ENCODE assay signal across 8 cellular contexts in the genomic region with DNA sequence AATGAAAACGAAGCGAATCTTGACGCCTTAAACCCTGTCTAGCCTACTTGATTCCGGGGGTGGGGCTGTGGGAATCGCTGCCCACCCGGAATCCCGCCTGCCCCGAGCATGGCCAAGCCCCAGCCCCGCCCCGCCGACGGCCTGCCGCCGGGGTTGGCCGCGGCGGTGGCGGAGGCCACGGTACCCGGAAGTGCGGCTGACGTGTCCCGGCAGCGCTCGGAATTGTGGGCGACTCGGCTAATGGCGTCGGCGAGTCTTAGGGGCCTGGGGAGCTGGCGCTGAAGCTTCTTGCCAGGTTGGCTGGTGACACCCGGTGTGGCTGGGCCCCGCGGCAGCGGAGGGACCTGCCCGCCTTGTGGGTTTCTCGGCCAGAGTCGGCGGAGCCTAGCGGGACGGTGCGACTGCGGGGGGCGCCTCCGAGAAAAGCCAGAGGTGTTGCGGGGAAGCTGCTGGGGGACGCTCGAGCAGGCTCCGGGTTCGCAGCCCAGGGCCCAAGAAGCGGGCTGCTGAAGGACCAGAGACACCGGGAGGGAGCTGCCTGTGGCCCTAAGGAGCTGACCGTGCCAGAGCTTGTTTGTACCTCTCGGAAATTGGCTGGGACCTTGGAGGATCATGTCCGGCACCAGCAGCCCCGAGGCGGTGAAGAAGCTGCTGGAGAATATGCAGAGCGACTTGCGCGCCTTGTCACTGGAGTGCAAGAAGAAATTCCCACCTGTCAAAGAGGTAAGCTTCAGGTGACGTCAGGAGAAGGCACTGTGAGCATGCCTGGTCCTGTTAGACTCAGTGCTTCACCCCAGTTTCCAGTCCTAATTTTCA. TPM values are rescaled to one million over a fixed set of nuclear protein-coding genes. Genes with fewer than 3 reads are reported as not detected.
DNase-seq lines count a peak whose midpoint lies in the region; ATAC-seq and TF ChIP-seq lines count a peak whose summit lies in the region.

A gene with protein sequence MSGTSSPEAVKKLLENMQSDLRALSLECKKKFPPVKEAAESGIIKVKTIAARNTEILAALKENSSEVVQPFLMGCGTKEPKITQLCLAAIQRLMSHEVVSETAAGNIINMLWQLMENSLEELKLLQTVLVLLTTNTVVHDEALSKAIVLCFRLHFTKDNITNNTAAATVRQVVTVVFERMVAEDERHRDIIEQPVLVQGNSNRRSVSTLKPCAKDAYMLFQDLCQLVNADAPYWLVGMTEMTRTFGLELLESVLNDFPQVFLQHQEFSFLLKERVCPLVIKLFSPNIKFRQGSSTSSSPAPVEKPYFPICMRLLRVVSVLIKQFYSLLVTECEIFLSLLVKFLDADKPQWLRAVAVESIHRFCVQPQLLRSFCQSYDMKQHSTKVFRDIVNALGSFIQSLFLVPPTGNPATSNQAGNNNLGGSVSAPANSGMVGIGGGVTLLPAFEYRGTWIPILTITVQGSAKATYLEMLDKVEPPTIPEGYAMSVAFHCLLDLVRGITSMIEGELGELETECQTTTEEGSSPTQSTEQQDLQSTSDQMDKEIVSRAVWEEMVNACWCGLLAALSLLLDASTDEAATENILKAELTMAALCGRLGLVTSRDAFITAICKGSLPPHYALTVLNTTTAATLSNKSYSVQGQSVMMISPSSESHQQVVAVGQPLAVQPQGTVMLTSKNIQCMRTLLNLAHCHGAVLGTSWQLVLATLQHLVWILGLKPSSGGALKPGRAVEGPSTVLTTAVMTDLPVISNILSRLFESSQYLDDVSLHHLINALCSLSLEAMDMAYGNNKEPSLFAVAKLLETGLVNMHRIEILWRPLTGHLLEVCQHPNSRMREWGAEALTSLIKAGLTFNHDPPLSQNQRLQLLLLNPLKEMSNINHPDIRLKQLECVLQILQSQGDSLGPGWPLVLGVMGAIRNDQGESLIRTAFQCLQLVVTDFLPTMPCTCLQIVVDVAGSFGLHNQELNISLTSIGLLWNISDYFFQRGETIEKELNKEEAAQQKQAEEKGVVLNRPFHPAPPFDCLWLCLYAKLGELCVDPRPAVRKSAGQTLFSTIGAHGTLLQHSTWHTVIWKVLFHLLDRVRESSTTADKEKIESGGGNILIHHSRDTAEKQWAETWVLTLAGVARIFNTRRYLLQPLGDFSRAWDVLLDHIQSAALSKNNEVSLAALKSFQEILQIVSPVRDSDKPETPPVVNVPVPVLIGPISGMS (N-terminal part only) (plus strand): TSS at position 231 of the 816 bp plus-strand sequence. CDS start 382 bp downstream, at position 613.

- no peaks in the 10 kb centered on the region for H3K27me3 Mint-ChIP-seq in CD8-positive, alpha-beta T cell (ENCODE audit: low read depth)

- H3K27ac ChIP-seq in CD8-positive, alpha-beta T cell (ENCODE audit: low read depth, low read length) = peak within 1 kb of the TSS; percentile 85
- H3K27ac ChIP-seq in HL-60 (replicated peaks) = peak within 1 kb of the TSS; percentile 81

- H3K27ac Mint-ChIP-seq in CD8-positive, alpha-beta T cell = peak within 1 kb of the TSS; percentile 93

- CTCF ChIA-PET in CD8-positive, alpha-beta T cell (lab: Charles Lee) = interaction anchor here (1.1 to 3.3 kb wide), 3 partner anchors 29 to 56 kb away, joined by 3 to 15 read pairs (median 3); no protein-coding TSS in a partner anchor

- peaks cover 12% of the 10 kb centered on the region for H3K36me3 Mint-ChIP-seq in CD8-positive, alpha-beta T cell

- POLR2A ChIA-PET in CD8-positive, alpha-beta T cell (lab: Charles Lee) = interaction anchor here (0.9 to 2.2 kb wide), 5 partner anchors 10 to 207 kb away, joined by 3 to 10 read pairs (median 4); partner anchors contain the start of gene USP15

- peaks cover 31% of the 10 kb centered on the region for H3K4me1 ChIP-seq in CD8-positive, alpha-beta T cell (ENCODE audit: insufficient read depth, low read length)

- TF ChIP-seq CTCF in CD8-positive, alpha-beta T cell (IDR thresholded peaks at IDR 0.05) = no peak
- no peak for TF ChIP-seq CTCF in HL-60 (IDR thresholded peaks at IDR 0.05; ENCODE audit: insufficient read depth, low read length)

- ATAC-seq in CD8-positive, alpha-beta T cell = peak; percentile 92
- ATAC-seq in GM19463 (IDR thresholded peaks at IDR 0.05; ENCODE audit: unreplicated experiment) = peak; percentile 99

- no peaks in the 10 kb centered on the region for H3K9me3 ChIP-seq in CD8-positive, alpha-beta T cell (ENCODE audit: low read length)

- DNase-seq in CD8-positive, alpha-beta T cell = peak; percentile 71 to 89 (median 85)
- DNase-seq in HL-60 (ENCODE audit: low read depth in 1 of 2, low spot score in 1 of 2) (peak; percentile 36 to 85), NK-92 (lab: John Stamatoyannopoulos, UW; ENCODE audit: unreplicated experiment) (peak; percentile 16), medulla oblongata (ENCODE audit: extremely low spot score) (peak; percentile 92)
- DNase-seq in activated CD8-positive, alpha-beta memory T cell treated with anti-CD3 and anti-CD28 coated beads for 24 hours = peak; percentile 93
- peak; percentile 81 for DNase-seq in effector CD4-positive, alpha-beta T cell
- DNase-seq in stimulated activated CD4-positive, alpha-beta T cell treated with anti-CD3 and anti-CD28 coated beads, TNF-alpha, amount 100 ng/mL, for 48 hours (ENCODE audit: low read depth in 3 of 3) = peak; percentile 67 to 82 (median 69)

- intact Hi-C loops in CD8-positive, alpha-beta T cell (cut with DNase I, micrococcal nuclease) = loop anchor here (1.0 to 10.0 kb wide), 7 partner anchors 135 to 1758 kb away; partner anchors contain the start of genes KICS2 (in 2 of the 2), USP15 (in 2 of the 2) and RXYLT1 (in 1 of the 2)

- no peaks in the 10 kb centered on the region for H3K27me3 ChIP-seq in CD8-positive, alpha-beta T cell (ENCODE audit: insufficient read depth, low read length)
- no peaks in the 10 kb centered on the region for H3K27me3 ChIP-seq in HL-60 (ENCODE audit: insufficient read depth, poor library complexity, severe bottlenecking)

- H3K4me3 Mint-ChIP-seq in CD8-positive, alpha-beta T cell = peak within 1 kb of the TSS; percentile 92

- peak within 1 kb of the TSS; percentile 96 for H3K4me3 ChIP-seq in CD8-positive, alpha-beta T cell (ENCODE audit: low read depth, low read length)
- peak within 1 kb of the TSS; percentile 88 for H3K4me3 ChIP-seq in HL-60 (replicated peaks; ENCODE audit: insufficient read depth, low read length)

- H3K4me1 Mint-ChIP-seq in CD8-positive, alpha-beta T cell (ENCODE audit: low read depth) = peaks cover 29% of the 10 kb centered on the region

- peaks cover 9% of the 10 kb centered on the region for H3K9me3 Mint-ChIP-seq in CD8-positive, alpha-beta T cell

- H3K36me3 ChIP-seq in CD8-positive, alpha-beta T cell (ENCODE audit: insufficient read depth, low read length) = no peaks in the 10 kb centered on the region

RNA-seq across cellular contexts. Expression of the gene that starts here (rescaled TPM):
- total RNA-seq in CD8-positive, alpha-beta T cell = 10 to 100 TPM; 44.2 to 48.9 TPM

Comparison
In these comparisons a context has a peak if more than half of its experiments do, and no peak if none do; other contexts are left out.
1. Peak in every context shown above with its lines: DNase-seq, ATAC-seq, H3K4me3 ChIP-seq and H3K27ac ChIP-seq.
2. DNase-seq: peak in every context shown above with its lines; median percentile 93 in activated CD8-positive, alpha-beta memory T cell treated with anti-CD3 and anti-CD28 coated beads for 24 hours; 92 in medulla oblongata; 85 in CD8-positive, alpha-beta T cell; 81 in effector CD4-positive, alpha-beta T cell; 69 in stimulated activated CD4-positive, alpha-beta T cell treated with anti-CD3 and anti-CD28 coated beads, TNF-alpha, amount 100 ng/mL, for 48 hours; 60 in HL-60; 16 in NK-92.